21 cellular contexts compared by ENCODE assay signal in the genomic region with DNA sequence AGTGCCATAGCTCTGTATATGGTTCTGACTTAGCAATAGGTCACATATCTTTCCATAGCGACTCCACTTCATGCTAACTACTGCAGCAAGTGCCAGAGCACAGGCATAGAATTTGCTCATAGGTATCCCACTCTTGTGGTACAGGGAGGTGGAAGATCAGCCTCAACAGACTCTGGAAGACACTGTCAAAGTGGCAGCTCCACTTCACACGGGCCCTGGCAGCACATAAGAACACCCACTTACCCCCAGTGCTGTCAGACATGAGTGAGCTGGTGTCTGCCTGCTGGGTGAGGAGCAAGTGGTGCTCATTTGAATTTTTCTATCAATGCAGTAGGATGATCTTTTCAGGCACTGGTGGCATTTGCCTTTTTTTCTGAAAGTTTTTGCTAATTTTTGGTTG. TPM values are rescaled to one million over a fixed set of nuclear protein-coding genes. Genes with fewer than 3 reads are reported as not detected.
DNase-seq lines count a peak whose midpoint lies in the region; ATAC-seq and TF ChIP-seq lines count a peak whose summit lies in the region.
"Had no signal": no experiment of that assay in that cellular context is flagged by ENCODE, and none has a peak within 500 bp of the region (broad histone marks: within the 10 kb centered on the region; RNA-seq: fewer than 3 reads in every experiment).

No MANE protein-coding gene starts in this region.

- peaks cover 11% of the 10 kb centered on the region; the same call in 1 of the 2 replicates for H3K36me3 ChIP-seq in IMR-90 (ENCODE audit: control insufficient read depth, insufficient read depth, low read length)

- dilution Hi-C loops in IMR-90 (cut with HindIII; ENCODE audit: low sequenced_read_pairs, unreplicated experiment): no loop called here

- peak overlapping the region; percentile 37 for H2AK9ac ChIP-seq in IMR-90 (replicated peaks; ENCODE audit: low read depth, low read length, poor library complexity)

- no peak overlapping the region for H2AFZ ChIP-seq in IMR-90 (replicated peaks; ENCODE audit: low read length, poor library complexity)
- H2AFZ ChIP-seq in H9 (ENCODE audit: low read length): no peak overlapping the region

- no peak overlapping the region for H2BK12ac ChIP-seq in H9 (ENCODE audit: insufficient read length, low read depth, low read length)

- H3K79me1 ChIP-seq in IMR-90 (ENCODE audit: low read depth in 1 of 2, low read length in 2 of 2) (no peaks in the 10 kb centered on the region; a peak in 1 of 4 replicates), H9 (ENCODE audit: insufficient read depth, low read depth, low read length, poor library complexity, severe bottlenecking) (no peaks in the 10 kb centered on the region)

- peaks cover 25% of the 10 kb centered on the region for H3K4me1 Mint-ChIP-seq in activated naive CD4-positive, alpha-beta T cell treated with anti-CD3 and anti-CD28 coated beads, Interleukin-2, amount 50 U/mL, for 24 hours
- H3K4me1 Mint-ChIP-seq in activated naive CD4-positive, alpha-beta T cell treated with anti-CD3 and anti-CD28 coated beads for 36 hours (ENCODE audit: low read depth): peaks cover 22% of the 10 kb centered on the region
- H3K4me1 Mint-ChIP-seq in H9: peaks cover 34% of the 10 kb centered on the region in 2 experiments

- no peak overlapping the region for H3K4me3 Mint-ChIP-seq in activated naive CD4-positive, alpha-beta T cell treated with anti-CD3 and anti-CD28 coated beads, Interleukin-2, amount 50 U/mL, for 24 hours
- no peak overlapping the region for H3K4me3 Mint-ChIP-seq in activated naive CD4-positive, alpha-beta T cell treated with anti-CD3 and anti-CD28 coated beads for 36 hours
- no peak overlapping the region for H3K4me3 Mint-ChIP-seq in H9
- H3K4me3 Mint-ChIP-seq: activated CD4-positive, alpha-beta memory T cell treated with anti-CD3 and anti-CD28 coated beads for 36 hours; brain; naive thymus-derived CD8-positive, alpha-beta T cell had no signal

- H2BK20ac ChIP-seq in IMR-90 (ENCODE audit: low read depth, low read length) (peak overlapping the region; percentile 25; the same call in 1 of the 2 replicates), H9 (ENCODE audit: low read depth, low read length, poor library complexity, severe bottlenecking) (no peak overlapping the region)

- no peaks in the 10 kb centered on the region for H3K9me3 Mint-ChIP-seq in activated naive CD4-positive, alpha-beta T cell treated with anti-CD3 and anti-CD28 coated beads, Interleukin-2, amount 50 U/mL, for 24 hours
- no peaks in the 10 kb centered on the region for H3K9me3 Mint-ChIP-seq in activated naive CD4-positive, alpha-beta T cell treated with anti-CD3 and anti-CD28 coated beads for 36 hours
- H3K9me3 Mint-ChIP-seq in H9: no peaks in the 10 kb centered on the region
- H3K9me3 Mint-ChIP-seq: activated CD4-positive, alpha-beta memory T cell treated with anti-CD3 and anti-CD28 coated beads for 36 hours; activated naive CD4-positive, alpha-beta T cell treated with anti-CD3 and anti-CD28 coated beads, Interleukin-2, amount 50 U/mL, for 72 hours; brain; CD4-positive, CD25-positive, alpha-beta regulatory T cell; naive thymus-derived CD8-positive, alpha-beta T cell had no signal

- H3K9ac ChIP-seq in IMR-90 (ENCODE audit: low read depth, low read length) (no peak overlapping the region), H9 (ENCODE audit: extremely low read depth, insufficient read length, low read length) (no peak overlapping the region)

- H3K36me3 Mint-ChIP-seq in activated naive CD4-positive, alpha-beta T cell treated with anti-CD3 and anti-CD28 coated beads, Interleukin-2, amount 50 U/mL, for 24 hours: peaks cover 6% of the 10 kb centered on the region
- peaks cover 15% of the 10 kb centered on the region for H3K36me3 Mint-ChIP-seq in activated naive CD4-positive, alpha-beta T cell treated with anti-CD3 and anti-CD28 coated beads for 36 hours (ENCODE audit: low read depth)
- H3K36me3 Mint-ChIP-seq in H9 (ENCODE audit: insufficient read depth in 1 of 3, low read depth in 3 of 3): peaks cover 9 to 20% (median 13%) of the 10 kb centered on the region in 3 experiments; a peak in 6 of 7 replicates

- no peaks in the 10 kb centered on the region for H3K23me2 ChIP-seq in H9 (ENCODE audit: insufficient read length, low read depth, low read length, poor library complexity, severe bottlenecking)

- peak overlapping the region; percentile 73 for H3K27ac Mint-ChIP-seq in activated naive CD4-positive, alpha-beta T cell treated with anti-CD3 and anti-CD28 coated beads, Interleukin-2, amount 50 U/mL, for 24 hours
- no peak overlapping the region for H3K27ac Mint-ChIP-seq in activated naive CD4-positive, alpha-beta T cell treated with anti-CD3 and anti-CD28 coated beads for 36 hours
- 0 out of 7 replicates have a peak overlapping the region, but pooled peaks of 1 of the 3 experiments have one; percentile 12 for H3K27ac Mint-ChIP-seq in H9
- H3K27ac Mint-ChIP-seq: activated CD4-positive, alpha-beta memory T cell treated with anti-CD3 and anti-CD28 coated beads for 36 hours; activated naive CD4-positive, alpha-beta T cell treated with anti-CD3 and anti-CD28 coated beads, Interleukin-2, amount 50 U/mL, for 72 hours had no signal

- H3K4me2 ChIP-seq in IMR-90 (ENCODE audit: low read depth, low read length) (no peak overlapping the region), H9 (ENCODE audit: insufficient read depth, insufficient read length, low read length) (no peak overlapping the region)

- H2BK120ac ChIP-seq in IMR-90 (ENCODE audit: low read depth, low read length) (peak overlapping the region; percentile 13; the same call in 1 of the 2 replicates), H9 (ENCODE audit: low read depth, low read length, poor library complexity, severe bottlenecking) (no peak overlapping the region)

- no peak overlapping the region for H3K4me3 ChIP-seq in IMR-90 (ENCODE audit: insufficient read depth, low read depth, low read length)
- H3K4me3 ChIP-seq: skin epidermis had no signal

- intact Hi-C loops in activated naive CD4-positive, alpha-beta T cell treated with anti-CD3 and anti-CD28 coated beads for 36 hours (cut with micrococcal nuclease): loop anchor here (2.0 kb wide), 1 partner anchor 14 kb away; no protein-coding TSS in a partner anchor
- intact Hi-C loops in IMR-90 (cut with micrococcal nuclease): no loop called here

- no TSS peak for BruUV-seq in IMR-90 (replicated peaks; lab: Mats Ljungman, UMichigan)

- ATAC-seq in IMR-90 (ENCODE audit: low read depth) (no peak), HG02610 (IDR thresholded peaks at IDR 0.05; ENCODE audit: unreplicated experiment) (no peak), GM19035 (IDR thresholded peaks at IDR 0.05; ENCODE audit: unreplicated experiment) (no peak)

- H3K9me3 ChIP-seq in IMR-90 (ENCODE audit: control insufficient read depth, insufficient read depth, low read length): no peaks in the 10 kb centered on the region
- no peaks in the 10 kb centered on the region for H3K9me3 ChIP-seq in H9 (ENCODE audit: control insufficient read depth, low read depth, low read length)

- H3K27ac ChIP-seq in IMR-90 (ENCODE audit: insufficient read depth, low read length) (no peak overlapping the region), caudate nucleus (ENCODE audit: low read depth, low read length) (no peak overlapping the region), H9 (ENCODE audit: insufficient read length, low read depth, low read length) (no peak overlapping the region)
- H3K27ac ChIP-seq: skin epidermis had no signal

- H3K23ac ChIP-seq in IMR-90 (ENCODE audit: low read depth, low read length) (no peak overlapping the region; the same call in 1 of the 2 replicates), H9 (ENCODE audit: insufficient read length, low read depth, low read length) (no peak overlapping the region)

- H3K4me1 ChIP-seq in IMR-90 (ENCODE audit: control insufficient read depth, insufficient read depth, low read length) (peaks cover 7% of the 10 kb centered on the region), H9 (ENCODE audit: insufficient read depth, low read length) (peaks cover 5% of the 10 kb centered on the region)

- no peaks in the 10 kb centered on the region for H3K79me2 ChIP-seq in H9 (ENCODE audit: insufficient read depth, low read length)

- no peak for TF ChIP-seq CTCF in IMR-90 (conservative IDR thresholded peaks at IDR 0.05; ENCODE audit: low read depth, low read length)
- no peak for TF ChIP-seq CTCF in H9 (conservative IDR thresholded peaks at IDR 0.05)

- H3K9me1 ChIP-seq in IMR-90 (ENCODE audit: insufficient read depth, low read length): peaks cover 7% of the 10 kb centered on the region

- H3K14ac ChIP-seq in IMR-90 (replicated peaks; ENCODE audit: low read depth, low read length): no peak overlapping the region
- H3K14ac ChIP-seq in H9 (ENCODE audit: insufficient read depth, low read length): no peak overlapping the region

- in situ Hi-C loops in IMR-90 (cut with MboI; ENCODE audit: low sequenced_read_pairs): no loop called here

- CTCF ChIA-PET in activated naive CD4-positive, alpha-beta T cell treated with anti-CD3 and anti-CD28 coated beads for 36 hours (lab: Charles Lee): no interaction called here
- CTCF ChIA-PET in IMR-90 (lab: Yijun Ruan, JAX): no interaction called here

- H4K8ac ChIP-seq in IMR-90 (ENCODE audit: low read depth in 2 of 2, low read length in 2 of 2) (no peak overlapping the region), H9 (replicated peaks; ENCODE audit: insufficient read length, low read depth, low read length) (no peak overlapping the region)

- no peak overlapping the region for H3T11ph ChIP-seq in H9 (ENCODE audit: low read length)

- H2BK15ac ChIP-seq in IMR-90 (ENCODE audit: low read depth, low read length): no peak overlapping the region
- no peak overlapping the region for H2BK15ac ChIP-seq in H9 (ENCODE audit: low read depth, low read length)

- H4K20me1 ChIP-seq in IMR-90 (ENCODE audit: insufficient read depth, low read length) (peaks cover 6% of the 10 kb centered on the region), H9 (ENCODE audit: control insufficient read depth, insufficient read depth, insufficient read length) (no peaks in the 10 kb centered on the region)

- H4K5ac ChIP-seq in IMR-90 (ENCODE audit: low read depth, low read length): no peak overlapping the region
- H4K5ac ChIP-seq in H9 (ENCODE audit: insufficient read length, low read depth, low read length): no peak overlapping the region

- H3K27me3 Mint-ChIP-seq in activated naive CD4-positive, alpha-beta T cell treated with anti-CD3 and anti-CD28 coated beads, Interleukin-2, amount 50 U/mL, for 24 hours: no peaks in the 10 kb centered on the region
- H3K27me3 Mint-ChIP-seq in activated naive CD4-positive, alpha-beta T cell treated with anti-CD3 and anti-CD28 coated beads for 36 hours (ENCODE audit: low read depth): peaks cover 23% of the 10 kb centered on the region
- no peaks in the 10 kb centered on the region for H3K27me3 Mint-ChIP-seq in H9 (ENCODE audit: low read depth)

- H3K18ac ChIP-seq in IMR-90 (ENCODE audit: low read depth, low read length) (no peak overlapping the region), H9 (ENCODE audit: insufficient read length, low read depth, low read length) (no peak overlapping the region)

- no CpG with 5 or more reads among the region's 2 CpGs for WGBS in IMR-90 (ENCODE audit: extremely low coverage in 2 of 2, insufficient read length in 1 of 2), 2 experiments
- WGBS in H9 (ENCODE audit: extremely low coverage, insufficient read length, low lambda C conversion rate): no CpG with 5 or more reads among the region's 2 CpGs

- TF ChIP-seq POLR2A in IMR-90 (IDR thresholded peaks at IDR 0.05; ENCODE audit: low read depth, low read length): no peak

- POLR2A ChIA-PET in IMR-90 (lab: Charles Lee; ENCODE audit: unreplicated experiment): no interaction called here

- no peak for DNase-seq in activated naive CD4-positive, alpha-beta T cell treated with anti-CD3 and anti-CD28 coated beads for 36 hours
- DNase-seq in IMR-90 (no peak), caudate nucleus (lab: John Stamatoyannopoulos, UW) (peak in 36 of 61 donors; percentile 6 to 93 (median 44)), putamen (ENCODE audit: low spot score) (peak; percentile 63), H9 (no peak)
- DNase-seq: cortex of kidney, DMS79 treated with DMSO at 0.1 percent for 48 hours, kidney, NCI-H1048, NCI-H2081 treated with DMSO at 0.1 percent for 48 hours, posterior cingulate gyrus, substantia nigra had no signal

- H3K27me3 ChIP-seq in IMR-90 (ENCODE audit: control insufficient read depth, insufficient read depth, low read length) (peaks cover 28% of the 10 kb centered on the region), H9 (ENCODE audit: insufficient read depth, low read length) (no peaks in the 10 kb centered on the region)

- no peak overlapping the region for H2AK5ac ChIP-seq in IMR-90 (ENCODE audit: low read depth, low read length)
- H2AK5ac ChIP-seq in H9 (ENCODE audit: insufficient read length, low read length): no peak overlapping the region

- H3K56ac ChIP-seq in IMR-90 (ENCODE audit: extremely low read depth, insufficient read depth, low read length) (no peak overlapping the region), H9 (ENCODE audit: insufficient read length, low read depth, low read length) (no peak overlapping the region)

- H4K91ac ChIP-seq in IMR-90 (ENCODE audit: insufficient read depth, low read depth, low read length): no peak overlapping the region
- no peak overlapping the region for H4K91ac ChIP-seq in H9 (ENCODE audit: insufficient read length, low read depth, low read length)

- no peak for TF ChIP-seq RAD21 in IMR-90 (IDR thresholded peaks at IDR 0.05; ENCODE audit: low read length)

- H3K4ac ChIP-seq in IMR-90 (ENCODE audit: low read depth, low read length) (peak overlapping the region; percentile 35; the same call in 1 of the 2 replicates), H9 (ENCODE audit: low read depth, low read length) (no peak overlapping the region)

- H2BK5ac ChIP-seq in IMR-90 (ENCODE audit: low read depth, low read length, poor library complexity, severe bottlenecking) (no peak overlapping the region), H9 (ENCODE audit: insufficient read length, low read length) (no peak overlapping the region)

RNA-seq across cellular contexts. Expression of a gene that starts 48.6 kb away (rescaled TPM):
- total RNA-seq in activated naive CD4-positive, alpha-beta T cell treated with anti-CD3 and anti-CD28 coated beads for 36 hours: 10 to 100 TPM; 11.5 to 12.8 TPM
- total RNA-seq in IMR-90 (2012; rRNA removed): 1.1 and 1.4 TPM in 2 replicates
- 1.7 TPM in 2 replicates for polyA plus RNA-seq in IMR-90 (2012; rRNA removed)
- 0.78 and 1.4 TPM in 2 replicates for polyA plus RNA-seq in IMR-90 (2012; cell fraction: cytosol; rRNA removed)
- 2.6 and 5.7 TPM in 2 replicates for polyA plus RNA-seq in IMR-90 (2012; cell fraction: nucleus; rRNA removed; ENCODE audit: low replicate concordance)
- 18.9 and 21.2 TPM in 2 replicates for total RNA-seq in H9 (2021)

Comparison
In these comparisons a context has a peak if more than half of its experiments do, and no peak if none do; other contexts are left out.
1. DNase-seq: peak in caudate nucleus (36 of 61) and putamen (single experiment); none in activated naive CD4-positive, alpha-beta T cell treated with anti-CD3 and anti-CD28 coated beads for 36 hours (single experiment), IMR-90 (single experiment) and H9 (single experiment).